1 cellular context compared by ENCODE assay signal in the genomic region with DNA sequence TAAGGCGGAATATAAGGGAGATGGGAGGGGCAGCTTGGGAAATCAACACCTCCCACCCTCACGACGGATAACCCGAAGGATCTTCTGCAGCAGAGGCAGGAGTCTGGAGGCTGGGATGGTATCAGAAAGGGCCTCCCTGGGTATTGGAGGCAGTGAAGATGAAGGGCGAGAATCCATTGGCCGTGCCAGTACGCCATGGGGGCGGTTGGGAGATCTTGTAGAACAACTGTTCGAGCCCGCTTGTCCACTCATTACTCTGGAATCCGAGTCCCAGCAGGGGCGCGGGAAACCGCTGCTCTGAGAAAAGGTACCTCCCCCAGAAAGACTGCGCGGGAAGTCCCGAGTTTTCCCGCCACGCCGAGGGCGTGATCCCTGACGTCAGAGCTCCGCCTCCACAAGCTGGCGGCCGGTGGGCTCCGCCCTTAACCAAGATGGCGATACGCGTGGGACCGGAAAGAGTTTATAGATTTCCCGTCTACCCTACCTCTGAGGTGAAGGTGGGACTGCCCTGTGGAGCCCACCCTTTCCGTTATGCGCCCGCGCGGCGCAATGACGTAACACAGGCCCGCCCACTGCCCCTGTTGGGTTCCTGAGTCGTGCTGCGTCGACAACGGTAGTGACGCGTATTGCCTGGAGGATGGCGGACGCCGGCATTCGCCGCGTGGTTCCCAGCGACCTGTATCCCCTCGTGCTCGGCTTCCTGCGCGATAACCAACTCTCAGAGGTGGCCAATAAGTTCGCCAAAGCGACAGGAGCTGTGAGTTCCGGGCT.
TF ChIP-seq lines count a peak whose summit lies in the region.

A gene (plus strand): TSS at position 616 of the 771 bp plus-strand sequence. CDS start 22 bp downstream, at position 638.

TF ChIP-seq in HepG2, 621 proteins besides CTCF, POLR2A, EP300 and RAD21 (continued from another document and continues in another):
- TF ChIP-seq, protein P1, sequence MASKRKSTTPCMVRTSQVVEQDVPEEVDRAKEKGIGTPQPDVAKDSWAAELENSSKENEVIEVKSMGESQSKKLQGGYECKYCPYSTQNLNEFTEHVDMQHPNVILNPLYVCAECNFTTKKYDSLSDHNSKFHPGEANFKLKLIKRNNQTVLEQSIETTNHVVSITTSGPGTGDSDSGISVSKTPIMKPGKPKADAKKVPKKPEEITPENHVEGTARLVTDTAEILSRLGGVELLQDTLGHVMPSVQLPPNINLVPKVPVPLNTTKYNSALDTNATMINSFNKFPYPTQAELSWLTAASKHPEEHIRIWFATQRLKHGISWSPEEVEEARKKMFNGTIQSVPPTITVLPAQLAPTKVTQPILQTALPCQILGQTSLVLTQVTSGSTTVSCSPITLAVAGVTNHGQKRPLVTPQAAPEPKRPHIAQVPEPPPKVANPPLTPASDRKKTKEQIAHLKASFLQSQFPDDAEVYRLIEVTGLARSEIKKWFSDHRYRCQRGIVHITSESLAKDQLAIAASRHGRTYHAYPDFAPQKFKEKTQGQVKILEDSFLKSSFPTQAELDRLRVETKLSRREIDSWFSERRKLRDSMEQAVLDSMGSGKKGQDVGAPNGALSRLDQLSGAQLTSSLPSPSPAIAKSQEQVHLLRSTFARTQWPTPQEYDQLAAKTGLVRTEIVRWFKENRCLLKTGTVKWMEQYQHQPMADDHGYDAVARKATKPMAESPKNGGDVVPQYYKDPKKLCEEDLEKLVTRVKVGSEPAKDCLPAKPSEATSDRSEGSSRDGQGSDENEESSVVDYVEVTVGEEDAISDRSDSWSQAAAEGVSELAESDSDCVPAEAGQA (IDR thresholded peaks at IDR 0.05; ENCODE audit: low read depth) = peak; percentile 99
- TF ChIP-seq, protein P1 (CRISPR knock-in tag; IDR thresholded peaks at IDR 0.05; ENCODE audit: borderline replicate concordance) = no peak; the same call in 1 of the 2 replicates
- TF ChIP-seq REL (CRISPR knock-in tag; conservative IDR thresholded peaks at IDR 0.05) (peak; percentile 88; the same call in 1 of the 2 replicates), ZNF775 (CRISPR knock-in tag; IDR thresholded peaks at IDR 0.05; ENCODE audit: borderline replicate concordance) (no peak), ZSCAN9 (CRISPR knock-in tag; IDR thresholded peaks at IDR 0.05; ENCODE audit: borderline replicate concordance) (peak; percentile 82; the same call in 1 of the 2 replicates), ZKSCAN5 (CRISPR knock-in tag; IDR thresholded peaks at IDR 0.05) (no peak), SOX5 (CRISPR knock-in tag; IDR thresholded peaks at IDR 0.05; ENCODE audit: borderline replicate concordance) (peak; percentile 11; the same call in 1 of the 2 replicates), ZNF619 (CRISPR knock-in tag; IDR thresholded peaks at IDR 0.05) (no peak), ZFP82 (CRISPR knock-in tag; IDR thresholded peaks at IDR 0.05; ENCODE audit: borderline replicate concordance) (peak; percentile 84; the same call in 1 of the 2 replicates), ZNF3 (CRISPR knock-in tag; IDR thresholded peaks at IDR 0.05) (0 out of 2 replicates have a peak, but pooled peaks have one; percentile 11), HES4 (CRISPR knock-in tag; IDR thresholded peaks at IDR 0.05; ENCODE audit: borderline replicate concordance) (peak; percentile 74), HDAC2 (CRISPR knock-in tag; IDR thresholded peaks at IDR 0.05) (peak; percentile 67; the same call in 1 of the 2 replicates), KLF9 (CRISPR knock-in tag; IDR thresholded peaks at IDR 0.05; ENCODE audit: low read depth) (0 out of 2 replicates have a peak, but pooled peaks have one; percentile 48), HDAC6 (IDR thresholded peaks at IDR 0.05; ENCODE audit: low read depth, low read length) (no peak), ZNF558 (CRISPR knock-in tag; IDR thresholded peaks at IDR 0.05; ENCODE audit: borderline replicate concordance) (no peak), ZSCAN30 (CRISPR knock-in tag; IDR thresholded peaks at IDR 0.05) (0 out of 2 replicates have a peak, but pooled peaks have one; percentile 62), TAF15 (IDR thresholded peaks at IDR 0.05; ENCODE audit: low read depth, low read length, poor library complexity, severe bottlenecking) (no peak), FOXK1 (CRISPR knock-in tag; IDR thresholded peaks at IDR 0.05; ENCODE audit: borderline replicate concordance, low read depth) (peak; percentile 83; the same call in 1 of the 2 replicates), SCMH1 (CRISPR knock-in tag; IDR thresholded peaks at IDR 0.05; ENCODE audit: borderline replicate concordance) (no peak), U2AF1 (optimal IDR thresholded peaks at IDR 0.05; ENCODE audit: low read depth, low read length) (no peak), ELF4 (CRISPR knock-in tag; IDR thresholded peaks at IDR 0.05; ENCODE audit: borderline replicate concordance) (peak; percentile 80; the same call in 1 of the 2 replicates), ZNF766 (CRISPR knock-in tag; IDR thresholded peaks at IDR 0.05; ENCODE audit: borderline replicate concordance) (peak; percentile 71; the same call in 1 of the 2 replicates), ISX (CRISPR knock-in tag; conservative IDR thresholded peaks at IDR 0.05) (0 out of 2 replicates have a peak, but pooled peaks have one; percentile 7), SRSF4 (IDR thresholded peaks at IDR 0.05; ENCODE audit: low read depth, low read length, poor library complexity, severe bottlenecking) (no peak), ZNF484 (CRISPR knock-in tag; IDR thresholded peaks at IDR 0.05; ENCODE audit: borderline replicate concordance, low read depth) (no peak), ISL2 (CRISPR knock-in tag; IDR thresholded peaks at IDR 0.05) (peak; percentile 74), ZNF264 (CRISPR knock-in tag; IDR thresholded peaks at IDR 0.05) (no peak), FLYWCH1 (CRISPR knock-in tag; IDR thresholded peaks at IDR 0.05) (peak; percentile 83; the same call in 1 of the 2 replicates), HMGA1 (CRISPR knock-in tag; conservative IDR thresholded peaks at IDR 0.05) (no peak), SIN3B (IDR thresholded peaks at IDR 0.05; ENCODE audit: low read length) (peak; percentile 79), ZSCAN20 (CRISPR knock-in tag; IDR thresholded peaks at IDR 0.05; ENCODE audit: borderline replicate concordance) (peak; percentile 58; the same call in 1 of the 2 replicates), ZSCAN25 (CRISPR knock-in tag; IDR thresholded peaks at IDR 0.05) (no peak), JUN (CRISPR knock-in tag; IDR thresholded peaks at IDR 0.05) (peak; percentile 21; the same call in 1 of the 2 replicates), MIER3 (CRISPR knock-in tag; IDR thresholded peaks at IDR 0.05; ENCODE audit: borderline replicate concordance) (peak; percentile 86; the same call in 1 of the 2 replicates), NPAS2 (CRISPR knock-in tag; IDR thresholded peaks at IDR 0.05; ENCODE audit: borderline replicate concordance) (no peak), SNRNP70 (IDR thresholded peaks at IDR 0.05; ENCODE audit: low read depth, low read length) (no peak), ATAD3A (CRISPR knock-in tag; IDR thresholded peaks at IDR 0.05) (no peak), MTA3 (CRISPR knock-in tag; IDR thresholded peaks at IDR 0.05) (no peak), NFE2 (CRISPR knock-in tag; IDR thresholded peaks at IDR 0.05) (no peak)
- TF ChIP-seq, protein P2, sequence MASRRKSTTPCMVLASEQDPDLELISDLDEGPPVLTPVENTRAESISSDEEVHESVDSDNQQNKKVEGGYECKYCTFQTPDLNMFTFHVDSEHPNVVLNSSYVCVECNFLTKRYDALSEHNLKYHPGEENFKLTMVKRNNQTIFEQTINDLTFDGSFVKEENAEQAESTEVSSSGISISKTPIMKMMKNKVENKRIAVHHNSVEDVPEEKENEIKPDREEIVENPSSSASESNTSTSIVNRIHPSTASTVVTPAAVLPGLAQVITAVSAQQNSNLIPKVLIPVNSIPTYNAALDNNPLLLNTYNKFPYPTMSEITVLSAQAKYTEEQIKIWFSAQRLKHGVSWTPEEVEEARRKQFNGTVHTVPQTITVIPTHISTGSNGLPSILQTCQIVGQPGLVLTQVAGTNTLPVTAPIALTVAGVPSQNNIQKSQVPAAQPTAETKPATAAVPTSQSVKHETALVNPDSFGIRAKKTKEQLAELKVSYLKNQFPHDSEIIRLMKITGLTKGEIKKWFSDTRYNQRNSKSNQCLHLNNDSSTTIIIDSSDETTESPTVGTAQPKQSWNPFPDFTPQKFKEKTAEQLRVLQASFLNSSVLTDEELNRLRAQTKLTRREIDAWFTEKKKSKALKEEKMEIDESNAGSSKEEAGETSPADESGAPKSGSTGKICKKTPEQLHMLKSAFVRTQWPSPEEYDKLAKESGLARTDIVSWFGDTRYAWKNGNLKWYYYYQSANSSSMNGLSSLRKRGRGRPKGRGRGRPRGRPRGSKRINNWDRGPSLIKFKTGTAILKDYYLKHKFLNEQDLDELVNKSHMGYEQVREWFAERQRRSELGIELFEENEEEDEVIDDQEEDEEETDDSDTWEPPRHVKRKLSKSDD (CRISPR knock-in tag; IDR thresholded peaks at IDR 0.05; ENCODE audit: low read depth) = peak; percentile 98
- TF ChIP-seq, protein P3, sequence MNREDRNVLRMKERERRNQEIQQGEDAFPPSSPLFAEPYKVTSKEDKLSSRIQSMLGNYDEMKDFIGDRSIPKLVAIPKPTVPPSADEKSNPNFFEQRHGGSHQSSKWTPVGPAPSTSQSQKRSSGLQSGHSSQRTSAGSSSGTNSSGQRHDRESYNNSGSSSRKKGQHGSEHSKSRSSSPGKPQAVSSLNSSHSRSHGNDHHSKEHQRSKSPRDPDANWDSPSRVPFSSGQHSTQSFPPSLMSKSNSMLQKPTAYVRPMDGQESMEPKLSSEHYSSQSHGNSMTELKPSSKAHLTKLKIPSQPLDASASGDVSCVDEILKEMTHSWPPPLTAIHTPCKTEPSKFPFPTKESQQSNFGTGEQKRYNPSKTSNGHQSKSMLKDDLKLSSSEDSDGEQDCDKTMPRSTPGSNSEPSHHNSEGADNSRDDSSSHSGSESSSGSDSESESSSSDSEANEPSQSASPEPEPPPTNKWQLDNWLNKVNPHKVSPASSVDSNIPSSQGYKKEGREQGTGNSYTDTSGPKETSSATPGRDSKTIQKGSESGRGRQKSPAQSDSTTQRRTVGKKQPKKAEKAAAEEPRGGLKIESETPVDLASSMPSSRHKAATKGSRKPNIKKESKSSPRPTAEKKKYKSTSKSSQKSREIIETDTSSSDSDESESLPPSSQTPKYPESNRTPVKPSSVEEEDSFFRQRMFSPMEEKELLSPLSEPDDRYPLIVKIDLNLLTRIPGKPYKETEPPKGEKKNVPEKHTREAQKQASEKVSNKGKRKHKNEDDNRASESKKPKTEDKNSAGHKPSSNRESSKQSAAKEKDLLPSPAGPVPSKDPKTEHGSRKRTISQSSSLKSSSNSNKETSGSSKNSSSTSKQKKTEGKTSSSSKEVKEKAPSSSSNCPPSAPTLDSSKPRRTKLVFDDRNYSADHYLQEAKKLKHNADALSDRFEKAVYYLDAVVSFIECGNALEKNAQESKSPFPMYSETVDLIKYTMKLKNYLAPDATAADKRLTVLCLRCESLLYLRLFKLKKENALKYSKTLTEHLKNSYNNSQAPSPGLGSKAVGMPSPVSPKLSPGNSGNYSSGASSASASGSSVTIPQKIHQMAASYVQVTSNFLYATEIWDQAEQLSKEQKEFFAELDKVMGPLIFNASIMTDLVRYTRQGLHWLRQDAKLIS (CRISPR knock-in tag; IDR thresholded peaks at IDR 0.05) = no peak
- TF ChIP-seq, protein P4, sequence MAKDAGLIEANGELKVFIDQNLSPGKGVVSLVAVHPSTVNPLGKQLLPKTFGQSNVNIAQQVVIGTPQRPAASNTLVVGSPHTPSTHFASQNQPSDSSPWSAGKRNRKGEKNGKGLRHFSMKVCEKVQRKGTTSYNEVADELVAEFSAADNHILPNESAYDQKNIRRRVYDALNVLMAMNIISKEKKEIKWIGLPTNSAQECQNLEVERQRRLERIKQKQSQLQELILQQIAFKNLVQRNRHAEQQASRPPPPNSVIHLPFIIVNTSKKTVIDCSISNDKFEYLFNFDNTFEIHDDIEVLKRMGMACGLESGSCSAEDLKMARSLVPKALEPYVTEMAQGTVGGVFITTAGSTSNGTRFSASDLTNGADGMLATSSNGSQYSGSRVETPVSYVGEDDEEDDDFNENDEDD (CRISPR knock-in tag; IDR thresholded peaks at IDR 0.05; ENCODE audit: borderline replicate concordance) = peak; percentile 98
- TF ChIP-seq, protein P5, sequence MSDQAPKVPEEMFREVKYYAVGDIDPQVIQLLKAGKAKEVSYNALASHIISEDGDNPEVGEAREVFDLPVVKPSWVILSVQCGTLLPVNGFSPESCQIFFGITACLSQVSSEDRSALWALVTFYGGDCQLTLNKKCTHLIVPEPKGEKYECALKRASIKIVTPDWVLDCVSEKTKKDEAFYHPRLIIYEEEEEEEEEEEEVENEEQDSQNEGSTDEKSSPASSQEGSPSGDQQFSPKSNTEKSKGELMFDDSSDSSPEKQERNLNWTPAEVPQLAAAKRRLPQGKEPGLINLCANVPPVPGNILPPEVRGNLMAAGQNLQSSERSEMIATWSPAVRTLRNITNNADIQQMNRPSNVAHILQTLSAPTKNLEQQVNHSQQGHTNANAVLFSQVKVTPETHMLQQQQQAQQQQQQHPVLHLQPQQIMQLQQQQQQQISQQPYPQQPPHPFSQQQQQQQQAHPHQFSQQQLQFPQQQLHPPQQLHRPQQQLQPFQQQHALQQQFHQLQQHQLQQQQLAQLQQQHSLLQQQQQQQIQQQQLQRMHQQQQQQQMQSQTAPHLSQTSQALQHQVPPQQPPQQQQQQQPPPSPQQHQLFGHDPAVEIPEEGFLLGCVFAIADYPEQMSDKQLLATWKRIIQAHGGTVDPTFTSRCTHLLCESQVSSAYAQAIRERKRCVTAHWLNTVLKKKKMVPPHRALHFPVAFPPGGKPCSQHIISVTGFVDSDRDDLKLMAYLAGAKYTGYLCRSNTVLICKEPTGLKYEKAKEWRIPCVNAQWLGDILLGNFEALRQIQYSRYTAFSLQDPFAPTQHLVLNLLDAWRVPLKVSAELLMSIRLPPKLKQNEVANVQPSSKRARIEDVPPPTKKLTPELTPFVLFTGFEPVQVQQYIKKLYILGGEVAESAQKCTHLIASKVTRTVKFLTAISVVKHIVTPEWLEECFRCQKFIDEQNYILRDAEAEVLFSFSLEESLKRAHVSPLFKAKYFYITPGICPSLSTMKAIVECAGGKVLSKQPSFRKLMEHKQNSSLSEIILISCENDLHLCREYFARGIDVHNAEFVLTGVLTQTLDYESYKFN (CRISPR knock-in tag; conservative IDR thresholded peaks at IDR 0.05) = peak; percentile 50; the same call in 1 of the 2 replicates
- TF ChIP-seq, protein P6, sequence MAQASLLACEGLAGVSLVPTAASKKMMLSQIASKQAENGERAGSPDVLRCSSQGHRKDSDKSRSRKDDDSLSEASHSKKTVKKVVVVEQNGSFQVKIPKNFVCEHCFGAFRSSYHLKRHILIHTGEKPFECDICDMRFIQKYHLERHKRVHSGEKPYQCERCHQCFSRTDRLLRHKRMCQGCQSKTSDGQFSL (CRISPR knock-in tag; IDR thresholded peaks at IDR 0.05) = no peak
